In genomic region chr11:95296621-95297025, GRCh38 we compare ENCODE assay signal across 1 cellular context.
TF ChIP-seq lines count a peak whose summit lies in the region.

No MANE protein-coding gene starts in this region.

TF ChIP-seq in WTC11, 78 proteins besides CTCF, POLR2A, EP300 and RAD21 (continued from another document):
- TF ChIP-seq ATF2 (CRISPR knock-in tag; IDR thresholded peaks at IDR 0.05; ENCODE audit: borderline replicate concordance, low read depth) (no peak), FOXP1 (CRISPR knock-in tag; IDR thresholded peaks at IDR 0.05; ENCODE audit: borderline replicate concordance) (no peak), CDX4 (CRISPR knock-in tag; IDR thresholded peaks at IDR 0.05; ENCODE audit: borderline replicate concordance) (no peak), TP53 (CRISPR knock-in tag; IDR thresholded peaks at IDR 0.05) (no peak), NFE2L1 (CRISPR knock-in tag; IDR thresholded peaks at IDR 0.05) (no peak), RELA (CRISPR knock-in tag; IDR thresholded peaks at IDR 0.05; ENCODE audit: borderline replicate concordance) (no peak)
- TF ChIP-seq, protein P1, sequence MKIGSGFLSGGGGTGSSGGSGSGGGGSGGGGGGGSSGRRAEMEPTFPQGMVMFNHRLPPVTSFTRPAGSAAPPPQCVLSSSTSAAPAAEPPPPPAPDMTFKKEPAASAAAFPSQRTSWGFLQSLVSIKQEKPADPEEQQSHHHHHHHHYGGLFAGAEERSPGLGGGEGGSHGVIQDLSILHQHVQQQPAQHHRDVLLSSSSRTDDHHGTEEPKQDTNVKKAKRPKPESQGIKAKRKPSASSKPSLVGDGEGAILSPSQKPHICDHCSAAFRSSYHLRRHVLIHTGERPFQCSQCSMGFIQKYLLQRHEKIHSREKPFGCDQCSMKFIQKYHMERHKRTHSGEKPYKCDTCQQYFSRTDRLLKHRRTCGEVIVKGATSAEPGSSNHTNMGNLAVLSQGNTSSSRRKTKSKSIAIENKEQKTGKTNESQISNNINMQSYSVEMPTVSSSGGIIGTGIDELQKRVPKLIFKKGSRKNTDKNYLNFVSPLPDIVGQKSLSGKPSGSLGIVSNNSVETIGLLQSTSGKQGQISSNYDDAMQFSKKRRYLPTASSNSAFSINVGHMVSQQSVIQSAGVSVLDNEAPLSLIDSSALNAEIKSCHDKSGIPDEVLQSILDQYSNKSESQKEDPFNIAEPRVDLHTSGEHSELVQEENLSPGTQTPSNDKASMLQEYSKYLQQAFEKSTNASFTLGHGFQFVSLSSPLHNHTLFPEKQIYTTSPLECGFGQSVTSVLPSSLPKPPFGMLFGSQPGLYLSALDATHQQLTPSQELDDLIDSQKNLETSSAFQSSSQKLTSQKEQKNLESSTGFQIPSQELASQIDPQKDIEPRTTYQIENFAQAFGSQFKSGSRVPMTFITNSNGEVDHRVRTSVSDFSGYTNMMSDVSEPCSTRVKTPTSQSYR (CRISPR knock-in tag; IDR thresholded peaks at IDR 0.05): no peak
